Comparison of ENCODE assay signal across 9 cellular contexts in the genomic region with DNA sequence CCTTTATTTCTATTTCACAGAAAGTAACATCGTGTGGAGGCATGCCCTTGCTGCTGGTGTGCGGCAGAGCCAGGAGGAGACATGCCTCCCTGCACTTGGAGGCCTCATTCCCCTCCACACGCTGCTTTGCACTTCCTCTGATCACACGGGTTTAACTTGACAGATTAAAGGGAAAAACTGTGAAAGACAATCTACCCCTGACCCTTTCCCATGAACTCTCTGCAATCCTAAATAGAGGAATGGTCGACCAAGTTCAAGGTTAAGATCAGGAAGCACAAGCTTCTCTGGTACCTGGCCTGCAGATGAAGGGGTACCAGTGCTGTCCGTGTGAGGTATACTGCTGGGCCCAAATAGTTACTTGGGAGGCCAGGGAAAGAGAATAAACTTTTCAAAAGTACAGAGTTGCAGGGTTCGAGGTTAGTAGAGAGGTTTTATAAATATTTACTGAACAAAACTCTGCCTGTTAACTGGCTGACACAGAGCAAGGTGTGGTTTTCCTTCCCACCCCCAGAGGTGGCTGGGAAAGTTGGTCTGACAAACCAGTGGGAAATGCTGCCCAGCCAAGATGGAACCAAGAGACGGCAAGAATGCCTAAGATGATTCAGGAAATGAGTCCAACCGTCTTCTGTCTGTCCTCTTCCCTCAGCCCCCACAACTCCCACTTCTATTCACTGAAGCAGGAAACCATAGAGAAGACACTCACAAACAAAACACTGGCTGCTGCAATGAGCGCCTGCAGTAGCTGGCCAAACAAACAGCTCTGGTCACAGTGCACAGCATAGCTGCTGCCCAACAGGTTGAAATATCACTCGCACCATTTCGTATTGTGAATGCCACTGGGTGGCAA.
DNase-seq lines count a peak whose midpoint lies in the region; ATAC-seq, FAIRE-seq and TF ChIP-seq lines count a peak whose summit lies in the region.
"Had no signal": no experiment of that assay in that cellular context is flagged by ENCODE, and none has a peak within 500 bp of the region (broad histone marks: within the 10 kb centered on the region; RNA-seq: fewer than 3 reads in every experiment).

No MANE protein-coding gene starts in this region.

- in situ Hi-C loops in Panc1 (cut with HindIII; ENCODE audit: low pct_unique_long_range_greater_than_20kb, low sequenced_read_pairs), result no loop called here

- peaks cover 29% of the 10 kb centered on the region for H4K20me1 ChIP-seq in GM23338 (replicated peaks; ENCODE audit: insufficient read depth)

- H2AK5ac ChIP-seq in neuronal stem cell (ENCODE audit: low read depth, low read length), result no peak overlapping the region

- H3K4me2 ChIP-seq in GM23338, result 0 out of 2 replicates have a peak overlapping the region, but pooled peaks have one; percentile 3
- H3K4me2 ChIP-seq in neuronal stem cell (ENCODE audit: insufficient read depth, low read length, poor library complexity, severe bottlenecking), result no peak overlapping the region

- no peaks in the 10 kb centered on the region for H3K9me2 ChIP-seq in GM23338 (ENCODE audit: insufficient read depth)

- H4K8ac ChIP-seq in neuronal stem cell (ENCODE audit: low read depth, low read length), result no peak overlapping the region

- no peaks in the 10 kb centered on the region for H3K27me3 ChIP-seq in BJ (ENCODE audit: control insufficient read depth, insufficient read depth, low read length)
- H3K27me3 ChIP-seq in GM23338 (ENCODE audit: insufficient read depth), result no peaks in the 10 kb centered on the region
- no peaks in the 10 kb centered on the region for H3K27me3 ChIP-seq in Panc1 (ENCODE audit: control insufficient read depth, insufficient read depth, low read length)
- H3K27me3 ChIP-seq in neuronal stem cell (ENCODE audit: control insufficient read depth in 3 of 3, insufficient read depth in 3 of 3, low read depth in 1 of 3, low read length in 3 of 3), result no peaks in the 10 kb centered on the region

- POLR2A ChIA-PET in BJ (lab: Charles Lee), result interaction anchor here (0.6 kb wide), 2 partner anchors 10 to 16 kb away, joined by 3 to 9 read pairs; no protein-coding TSS in a partner anchor
- POLR2A ChIA-PET in Panc1 (lab: Charles Lee), result no interaction called here

- no peaks in the 10 kb centered on the region; the same call in 2 of the 3 replicates for H3K36me3 Mint-ChIP-seq in GM23338 (ENCODE audit: low read depth)

- no peak overlapping the region for H2BK5ac ChIP-seq in neuronal stem cell (ENCODE audit: low read length)

- H3K9me3 ChIP-seq in Panc1 (ENCODE audit: control insufficient read depth, insufficient read depth, low read depth, low read length) (no peaks in the 10 kb centered on the region), kidney (ENCODE audit: control insufficient read depth in 1 of 2, low read length in 2 of 2) (no peaks in the 10 kb centered on the region), neuronal stem cell (replicated peaks in 1 of 2; ENCODE audit: control insufficient read depth in 2 of 2, insufficient read depth in 1 of 2, low read depth in 1 of 2, low read length in 2 of 2) (no peaks in the 10 kb centered on the region)

- H3K4me1 Mint-ChIP-seq in GM23338, result peaks cover 47% of the 10 kb centered on the region

- H3K23ac ChIP-seq in neuronal stem cell (ENCODE audit: low read depth, low read length, poor library complexity), result no peak overlapping the region

- peaks cover 100% of the 10 kb centered on the region for H3K79me2 ChIP-seq in GM23338 (replicated peaks; ENCODE audit: insufficient read depth)

- H2BK120ac ChIP-seq in neuronal stem cell (ENCODE audit: low read depth, low read length), result no peak overlapping the region

- H3K4me1 ChIP-seq in GM23338 (ENCODE audit: insufficient read depth), result peaks cover 49% of the 10 kb centered on the region
- peaks cover 37% of the 10 kb centered on the region for H3K4me1 ChIP-seq in Panc1 (ENCODE audit: control insufficient read depth, insufficient read depth, low read length)
- H3K4me1 ChIP-seq in kidney (ENCODE audit: control insufficient read depth in 1 of 2, insufficient read depth in 1 of 2, low read depth in 1 of 2, low read length in 2 of 2), result peaks cover 0 to 5% of the 10 kb centered on the region in 2 donors
- peaks cover 0 to 19% of the 10 kb centered on the region in 2 donors for H3K4me1 ChIP-seq in neuronal stem cell (ENCODE audit: control insufficient read depth in 2 of 2, insufficient read depth in 1 of 2, low read depth in 1 of 2, low read length in 2 of 2)

- H2BK15ac ChIP-seq in neuronal stem cell (ENCODE audit: low read length), result no peak overlapping the region

- peaks cover 8% of the 10 kb centered on the region for H3K79me1 ChIP-seq in neuronal stem cell (ENCODE audit: low read depth, low read length)

- H3K36me3 ChIP-seq in BJ (ENCODE audit: control insufficient read depth, insufficient read depth, low read length), result no peaks in the 10 kb centered on the region
- H3K36me3 ChIP-seq in GM23338 (ENCODE audit: insufficient read depth), result no peaks in the 10 kb centered on the region
- H3K36me3 ChIP-seq in Panc1 (ENCODE audit: control insufficient read depth, insufficient read depth, low read length), result no peaks in the 10 kb centered on the region
- H3K36me3 ChIP-seq in kidney (ENCODE audit: control insufficient read depth in 1 of 2, insufficient read depth in 2 of 2, low read length in 2 of 2), result no peaks in the 10 kb centered on the region
- peaks cover 0 to 17% of the 10 kb centered on the region in 2 donors for H3K36me3 ChIP-seq in neuronal stem cell (replicated peaks in 1 of 2; ENCODE audit: control insufficient read depth in 2 of 2, insufficient read depth in 2 of 2, low read length in 2 of 2)

- H3K27ac Mint-ChIP-seq in GM23338, result peak overlapping the region; percentile 43; the same call in 1 of the 2 replicates

- intact Hi-C loops in Panc1 (cut with micrococcal nuclease; ENCODE audit: unreplicated experiment), result no loop called here
- intact Hi-C loops in kidney (cut with DNase I), result no loop called here

- H2AFZ ChIP-seq in GM23338, result no peak overlapping the region
- no peak overlapping the region for H2AFZ ChIP-seq in neuronal stem cell (ENCODE audit: low read length)

- CTCF ChIA-PET in BJ (lab: Yijun Ruan, JAX) (interaction anchor here (1.1 to 4.4 kb wide), 5 partner anchors 11 to 85 kb away, joined by 3 to 39 read pairs (median 4); no protein-coding TSS in a partner anchor), Panc1 (lab: Charles Lee) (interaction anchor here (0.7 to 2.6 kb wide), 4 partner anchors 10 to 24 kb away, joined by 3 to 18 read pairs (median 4); no protein-coding TSS in a partner anchor)

- no peak overlapping the region for H3K14ac ChIP-seq in neuronal stem cell (ENCODE audit: low read length)

- no peak overlapping the region for H4K91ac ChIP-seq in neuronal stem cell (ENCODE audit: low read depth, low read length, poor library complexity)

- H3K9ac ChIP-seq in kidney (ENCODE audit: low read length in 2 of 2), result no peak overlapping the region
- H3K9ac ChIP-seq in neuronal stem cell (ENCODE audit: low read depth, low read length, poor library complexity), result no peak overlapping the region

- H3K27me3 Mint-ChIP-seq in GM23338 (ENCODE audit: insufficient read depth, low read depth, poor library complexity), result peaks cover 11% of the 10 kb centered on the region

- BruUV-seq in Panc1 (replicated peaks; lab: Mats Ljungman, UMichigan), result no TSS peak

- no peak overlapping the region for H3K27ac ChIP-seq in GM23338 (ENCODE audit: low read depth)
- H3K27ac ChIP-seq in Panc1 (ENCODE audit: low read length), result peak overlapping the region; percentile 49
- H3K27ac ChIP-seq in kidney (ENCODE audit: low read depth in 2 of 2, low read length in 2 of 2), result no peak overlapping the region
- no peak overlapping the region for H3K27ac ChIP-seq in neuronal stem cell (replicated peaks; ENCODE audit: low read length)

- H2BK12ac ChIP-seq in neuronal stem cell (ENCODE audit: low read length), result no peak overlapping the region

- H3F3A ChIP-seq in GM23338 (replicated peaks; ENCODE audit: low read depth), result no peaks in the 10 kb centered on the region

- FAIRE-seq in kidney (lab: Jason Lieb, UNC), result no peak

- H3K18ac ChIP-seq in neuronal stem cell (ENCODE audit: low read length), result no peak overlapping the region

- no peak for TF ChIP-seq CTCF in BJ (IDR thresholded peaks at IDR 0.05; ENCODE audit: insufficient read depth, low read depth, low read length)
- no peak for TF ChIP-seq CTCF in GM23338 (conservative IDR thresholded peaks at IDR 0.05; ENCODE audit: low read depth in 2 of 2)
- TF ChIP-seq CTCF in Panc1 (IDR thresholded peaks at IDR 0.05), result no peak
- TF ChIP-seq CTCF in kidney (IDR thresholded peaks at IDR 0.05; ENCODE audit: borderline replicate concordance, extremely low read depth, insufficient read depth), result no peak

- WGBS in neuronal stem cell (ENCODE audit: extremely low coverage in 2 of 2, insufficient read length in 2 of 2, insufficient replicate concordance in 1 of 2), 2 donors, result no CpG with 5 or more reads among the region's 12 CpGs

- ATAC-seq in GM23338, result peak; percentile 39
- peak; percentile 86 for ATAC-seq in Panc1
- no peak for ATAC-seq in GM21381 (IDR thresholded peaks at IDR 0.05; ENCODE audit: unreplicated experiment)

- no peak overlapping the region for H3K4me3 Mint-ChIP-seq in GM23338

- H3K4me3 ChIP-seq in BJ (ENCODE audit: low read depth, low read length) (no peak overlapping the region), GM23338 (no peak overlapping the region), Panc1 (ENCODE audit: low read depth in 2 of 2, low read length in 2 of 2) (peak overlapping the region in 1 of 2 experiments; percentile 10; a peak in 2 of 4 replicates), kidney (ENCODE audit: low read length in 2 of 2) (no peak overlapping the region), neuronal stem cell (ENCODE audit: low read length in 2 of 2) (no peak overlapping the region)

- DNase-seq in BJ (ENCODE audit: low read depth) (peak; percentile 85), GM23338 (ENCODE audit: low spot score) (no peak), Panc1 (ENCODE audit: low read depth, low spot score) (no peak), islet precursor cell (peak; percentile 84), globus pallidus (ENCODE audit: low spot score) (no peak), kidney (no peak), neuronal stem cell (ENCODE audit: low spot score) (no peak)
- DNase-seq: activated effector memory CD4-positive, alpha-beta T cell treated with anti-CD3 and anti-CD28 coated beads, Interleukin-2, amount 50 U/mL, for 16 hours had no signal

- no peak overlapping the region for H3K4ac ChIP-seq in neuronal stem cell (ENCODE audit: low read length)

- no peaks in the 10 kb centered on the region for H3K9me3 Mint-ChIP-seq in GM23338

TF ChIP-seq in GM23338, 12 proteins besides CTCF, POLR2A, EP300 and RAD21:
- no peak for TF ChIP-seq ZNF331 (CRISPR knock-in tag; IDR thresholded peaks at IDR 0.05; ENCODE audit: low read depth)
TF ChIP-seq in GM23338: peak in this region for 0.

Comparison
In these comparisons a context has a peak if more than half of its experiments do, and no peak if none do; other contexts are left out.
1. DNase-seq: peak in BJ (single experiment) and islet precursor cell (single experiment); none in GM23338 (single experiment), Panc1 (single experiment), globus pallidus (single experiment), kidney (single experiment) and neuronal stem cell (single experiment).